Comparison of ENCODE assay signal across 1 cellular context in the genomic region with DNA sequence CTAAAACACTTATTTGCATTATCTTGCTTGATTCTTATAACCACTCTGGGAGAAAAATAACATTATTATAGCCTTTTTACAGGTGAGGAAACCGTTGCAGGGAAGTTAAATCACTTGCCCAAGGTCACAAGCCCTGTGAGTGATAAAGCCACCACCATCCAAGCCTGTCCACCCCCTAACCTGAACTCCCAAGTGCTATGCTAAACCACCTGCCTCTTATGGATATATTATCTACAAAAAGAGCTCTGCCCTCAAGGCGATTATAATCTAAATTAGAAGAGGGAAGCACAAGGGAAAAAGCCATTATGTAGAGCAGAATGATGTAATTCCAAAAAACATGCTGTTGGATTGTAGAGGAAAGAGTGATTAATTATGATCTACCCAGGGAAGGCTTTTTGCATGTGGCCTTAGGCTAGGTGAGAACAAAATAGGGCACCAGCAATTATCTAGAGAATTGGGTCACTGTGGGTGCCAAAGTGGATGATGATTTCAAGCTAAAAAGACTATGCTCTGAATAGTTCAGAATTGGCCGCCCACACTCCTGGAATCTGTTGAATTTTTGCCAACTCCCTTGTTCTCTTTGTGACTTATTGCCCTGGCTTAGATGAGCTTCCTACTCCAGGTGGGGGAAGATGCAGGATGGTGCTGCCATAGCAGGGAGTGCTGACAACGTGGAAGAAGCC.
TF ChIP-seq lines count a peak whose summit lies in the region.

No MANE protein-coding gene starts in this region.

TF ChIP-seq in SK-N-SH, 30 proteins besides CTCF, POLR2A, EP300 and RAD21:
- TF ChIP-seq MEF2A (IDR thresholded peaks at IDR 0.05; ENCODE audit: borderline replicate concordance, low read depth) (no peak), GABPA (IDR thresholded peaks at IDR 0.05; ENCODE audit: low read depth) (no peak), NFIC (IDR thresholded peaks at IDR 0.05; ENCODE audit: borderline replicate concordance) (peak; percentile 40; the same call in 1 of the 2 replicates), TCF12 (IDR thresholded peaks at IDR 0.05) (peak; percentile 23; the same call in 1 of the 2 replicates), ZBTB33 (IDR thresholded peaks at IDR 0.05; ENCODE audit: borderline replicate concordance, low read depth) (no peak), GATA2 (CRISPR knock-in tag; IDR thresholded peaks at IDR 0.05) (peak; percentile 42), RCOR1 (IDR thresholded peaks at IDR 0.05; ENCODE audit: low read length) (peak; percentile 34), FOXM1 (IDR thresholded peaks at IDR 0.05; ENCODE audit: low read depth) (no peak)
- TF ChIP-seq, protein P1, sequence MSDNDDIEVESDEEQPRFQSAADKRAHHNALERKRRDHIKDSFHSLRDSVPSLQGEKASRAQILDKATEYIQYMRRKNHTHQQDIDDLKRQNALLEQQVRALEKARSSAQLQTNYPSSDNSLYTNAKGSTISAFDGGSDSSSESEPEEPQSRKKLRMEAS (IDR thresholded peaks at IDR 0.05; ENCODE audit: low read depth), result no peak
TF ChIP-seq in SK-N-SH: peak in this region for 4.
